1 cellular context compared by ENCODE assay signal in genomic region chr17:2755941-2756724, GRCh38.
TF ChIP-seq lines count a peak whose summit lies in the region.

No MANE protein-coding gene starts in this region.

TF ChIP-seq in HEK293, 187 proteins besides CTCF, POLR2A, EP300 and RAD21 (continued from another document):
- TF ChIP-seq ATF2 (tag by site-specific recombination; IDR thresholded peaks at IDR 0.05; ENCODE audit: low read depth) (no peak), ZBTB10 (tag by site-specific recombination; IDR thresholded peaks at IDR 0.05) (peak; percentile 95), ZBTB20 (tag by site-specific recombination; IDR thresholded peaks at IDR 0.05) (peak; percentile 95), MEIS1 (CRISPR knock-in tag; IDR thresholded peaks at IDR 0.05; ENCODE audit: borderline replicate concordance) (no peak), PRDM10 (tag by site-specific recombination; IDR thresholded peaks at IDR 0.05) (peak; percentile 60), PRDM1 (tag by site-specific recombination; IDR thresholded peaks at IDR 0.05) (peak; percentile 42; the same call in 1 of the 2 replicates), ZNF366 (tag by site-specific recombination; conservative IDR thresholded peaks at IDR 0.05) (0 out of 2 replicates have a peak, but pooled peaks have one; percentile 31), ZNF394 (tag by site-specific recombination; IDR thresholded peaks at IDR 0.05; ENCODE audit: borderline replicate concordance) (peak; percentile 37; the same call in 1 of the 2 replicates), ZNF398 (tag by site-specific recombination; IDR thresholded peaks at IDR 0.05) (peak; percentile 94), IKZF3 (tag by site-specific recombination; IDR thresholded peaks at IDR 0.05) (peak; percentile 47; the same call in 1 of the 2 replicates), ZNF2 (tag by site-specific recombination; IDR thresholded peaks at IDR 0.05) (peak; percentile 55; the same call in 1 of the 2 replicates), ZNF223 (tag by site-specific recombination; IDR thresholded peaks at IDR 0.05) (no peak), ZNF76 (tag by site-specific recombination; IDR thresholded peaks at IDR 0.05; ENCODE audit: borderline replicate concordance, low read depth) (peak; percentile 69; the same call in 1 of the 2 replicates), ZNF670 (tag by site-specific recombination; IDR thresholded peaks at IDR 0.05; ENCODE audit: low read depth) (no peak), ZNF335 (tag by site-specific recombination; conservative IDR thresholded peaks at IDR 0.05) (peak; percentile 79), GLIS1 (tag by site-specific recombination; IDR thresholded peaks at IDR 0.05) (peak; percentile 34; the same call in 1 of the 2 replicates), SP7 (tag by site-specific recombination; IDR thresholded peaks at IDR 0.05) (peak; percentile 74), GLIS2 (tag by site-specific recombination; IDR thresholded peaks at IDR 0.05) (peak; percentile 94), KLF1 (tag by site-specific recombination; IDR thresholded peaks at IDR 0.05) (peak; percentile 56), ZIC2 (tag by site-specific recombination; IDR thresholded peaks at IDR 0.05) (peak; percentile 72), ZFP37 (tag by site-specific recombination; IDR thresholded peaks at IDR 0.05) (peak; percentile 59; the same call in 1 of the 2 replicates), ZNF510 (tag by site-specific recombination; IDR thresholded peaks at IDR 0.05; ENCODE audit: insufficient replicate concordance) (no peak), ZNF624 (tag by site-specific recombination; IDR thresholded peaks at IDR 0.05) (no peak), KLF7 (tag by site-specific recombination; IDR thresholded peaks at IDR 0.05; ENCODE audit: borderline replicate concordance) (0 out of 2 replicates have a peak, but pooled peaks have one; percentile 20), HIC1 (tag by site-specific recombination; IDR thresholded peaks at IDR 0.05) (peak; percentile 85), ZNF24 (tag by site-specific recombination; IDR thresholded peaks at IDR 0.05) (peak; percentile 53; the same call in 1 of the 2 replicates), ZBTB48 (tag by site-specific recombination; IDR thresholded peaks at IDR 0.05) (peak; percentile 61), ZNF600 (tag by site-specific recombination; IDR thresholded peaks at IDR 0.05) (peak; percentile 82), ZNF560 (tag by site-specific recombination; IDR thresholded peaks at IDR 0.05; ENCODE audit: borderline replicate concordance) (no peak)
TF ChIP-seq in HEK293: peak in this region for 37.
